In genomic region chr16:86791287-86792074, GRCh38 we compare ENCODE assay signal across 26 cellular contexts.
"Had no signal": no experiment of that assay in that cellular context is flagged by ENCODE, and none has a peak within 500 bp of the region (broad histone marks: within the 10 kb centered on the region; RNA-seq: fewer than 3 reads in every experiment).

No MANE protein-coding gene starts in this region.

- H3K36me3 Mint-ChIP-seq: activated CD8-positive, alpha-beta memory T cell treated with anti-CD3 and anti-CD28 coated beads, Interleukin-2, amount 10 ng/mL, durations not matched to agents 7 days and 5 days; activated naive CD4-positive, alpha-beta T cell treated with anti-CD3 and anti-CD28 coated beads, Interleukin-2, amount 10 ng/mL, durations not matched to agents 7 days and 5 days; mesothelial cell of epicardium; natural killer cell treated with Interleukin-12 subunit alpha and Interleukin-12 subunit beta and Interleukin-15 and Interleukin-18, amount 100 ng/mL, for 72 hours had no signal

- DNase-seq: activated CD4-positive, alpha-beta memory T cell treated with anti-CD3 and anti-CD28 coated beads, Interleukin-2, amount 10 ng/mL, durations not matched to agents 7 days and 5 days; activated CD4-positive, alpha-beta T cell treated with anti-CD3 and anti-CD28 coated beads for 48 hours; activated CD4-positive, CD25-positive, alpha-beta regulatory T cell; activated CD8-positive, alpha-beta memory T cell treated with anti-CD3 and anti-CD28 coated beads, Interleukin-2, amount 10 ng/mL, durations not matched to agents 7 days and 5 days; activated naive CD4-positive, alpha-beta T cell treated with anti-CD3 and anti-CD28 coated beads, Interleukin-2, amount 10 ng/mL, durations not matched to agents 7 days and 5 days; activated naive CD8-positive, alpha-beta T cell treated with anti-CD3 and anti-CD28 coated beads, Interleukin-2, amount 50 U/mL, for 24 hours; aorta; cerebellar nuclear complex; cortex of kidney; erythroblast; left colon; nucleus accumbens; stimulated activated CD4-positive, alpha-beta T cell treated with anti-CD3 and anti-CD28 coated beads, Interleukin-12 subunit alpha, Interleukin-12 subunit beta, amount 100 ng/mL, for 4 hours; stimulated activated CD4-positive, alpha-beta T cell treated with anti-CD3 and anti-CD28 coated beads, Interleukin-1b, Interleukin-23, amount 100 ng/mL, for 48 hours; stimulated activated naive CD8-positive, alpha-beta T cell treated with anti-CD3 and anti-CD28 coated beads, Interleukin-15, Interleukin-2, amounts not matched to agents 100 U/mL and 50 U/mL, for 24 hours; substantia nigra; T-helper 1 cell; T-helper 9 cell had no signal

- H3K36me3 ChIP-seq: tibial nerve, vagina had no signal

- H3K4me3 Mint-ChIP-seq: activated CD4-positive, alpha-beta memory T cell treated with anti-CD3 and anti-CD28 coated beads, Interleukin-2, amount 10 ng/mL, durations not matched to agents 7 days and 5 days; activated CD8-positive, alpha-beta memory T cell treated with anti-CD3 and anti-CD28 coated beads, Interleukin-2, amount 10 ng/mL, durations not matched to agents 7 days and 5 days; activated naive CD4-positive, alpha-beta T cell treated with anti-CD3 and anti-CD28 coated beads, Interleukin-2, amount 10 ng/mL, durations not matched to agents 7 days and 5 days; activated naive CD8-positive, alpha-beta T cell treated with anti-CD3 and anti-CD28 coated beads, Interleukin-2, amount 50 U/mL, for 24 hours; activated T-helper 17 cell treated with anti-CD3 and anti-CD28 coated beads, Interleukin-2, amount 50 U/mL, for 72 hours; mesothelial cell of epicardium; natural killer cell treated with Interleukin-12 subunit alpha and Interleukin-12 subunit beta and Interleukin-15 and Interleukin-18, amount 100 ng/mL, for 72 hours had no signal

- H3K9me3 Mint-ChIP-seq: activated CD4-positive, alpha-beta memory T cell treated with anti-CD3 and anti-CD28 coated beads, Interleukin-2, amount 10 ng/mL, durations not matched to agents 7 days and 5 days; activated naive CD4-positive, alpha-beta T cell treated with anti-CD3 and anti-CD28 coated beads, Interleukin-2, amount 10 ng/mL, durations not matched to agents 7 days and 5 days; activated naive CD8-positive, alpha-beta T cell treated with anti-CD3 and anti-CD28 coated beads, Interleukin-2, amount 50 U/mL, for 24 hours; activated T-helper 17 cell treated with anti-CD3 and anti-CD28 coated beads, Interleukin-2, amount 50 U/mL, for 72 hours; mesothelial cell of epicardium; natural killer cell treated with Interleukin-12 subunit alpha and Interleukin-12 subunit beta and Interleukin-15 and Interleukin-18, amount 100 ng/mL, for 72 hours had no signal

- H3K27ac Mint-ChIP-seq: activated CD4-positive, alpha-beta memory T cell treated with anti-CD3 and anti-CD28 coated beads, Interleukin-2, amount 10 ng/mL, durations not matched to agents 7 days and 5 days; activated CD8-positive, alpha-beta memory T cell treated with anti-CD3 and anti-CD28 coated beads, Interleukin-2, amount 10 ng/mL, durations not matched to agents 7 days and 5 days; activated naive CD4-positive, alpha-beta T cell treated with anti-CD3 and anti-CD28 coated beads, Interleukin-2, amount 10 ng/mL, durations not matched to agents 7 days and 5 days; activated naive CD8-positive, alpha-beta T cell treated with anti-CD3 and anti-CD28 coated beads, Interleukin-2, amount 50 U/mL, for 24 hours; activated T-helper 17 cell treated with anti-CD3 and anti-CD28 coated beads, Interleukin-2, amount 50 U/mL, for 72 hours; mesothelial cell of epicardium; natural killer cell treated with Interleukin-12 subunit alpha and Interleukin-12 subunit beta and Interleukin-15 and Interleukin-18, amount 100 ng/mL, for 72 hours had no signal

- FAIRE-seq: endometrium, islet of Langerhans had no signal

- H3K4me1 Mint-ChIP-seq: activated CD4-positive, alpha-beta memory T cell treated with anti-CD3 and anti-CD28 coated beads, Interleukin-2, amount 10 ng/mL, durations not matched to agents 7 days and 5 days; activated CD8-positive, alpha-beta memory T cell treated with anti-CD3 and anti-CD28 coated beads, Interleukin-2, amount 10 ng/mL, durations not matched to agents 7 days and 5 days; activated naive CD4-positive, alpha-beta T cell treated with anti-CD3 and anti-CD28 coated beads, Interleukin-2, amount 10 ng/mL, durations not matched to agents 7 days and 5 days; activated naive CD8-positive, alpha-beta T cell treated with anti-CD3 and anti-CD28 coated beads, Interleukin-2, amount 50 U/mL, for 24 hours; activated T-helper 17 cell treated with anti-CD3 and anti-CD28 coated beads, Interleukin-2, amount 50 U/mL, for 72 hours had no signal

- H3K27me3 Mint-ChIP-seq: activated CD4-positive, alpha-beta memory T cell treated with anti-CD3 and anti-CD28 coated beads, Interleukin-2, amount 10 ng/mL, durations not matched to agents 7 days and 5 days; activated CD8-positive, alpha-beta memory T cell treated with anti-CD3 and anti-CD28 coated beads, Interleukin-2, amount 10 ng/mL, durations not matched to agents 7 days and 5 days had no signal

- H3K4me3 ChIP-seq: lung, tibial nerve, vagina had no signal

- H3K27ac ChIP-seq: tibial nerve, vagina had no signal

- H3K27me3 ChIP-seq: vagina had no signal

- ATAC-seq: activated CD8-positive, alpha-beta memory T cell treated with anti-CD3 and anti-CD28 coated beads, Interleukin-2, amount 10 ng/mL, durations not matched to agents 7 days and 5 days; activated naive CD8-positive, alpha-beta T cell treated with anti-CD3 and anti-CD28 coated beads, Interleukin-2, amount 50 U/mL, for 24 hours; activated T-helper 17 cell treated with anti-CD3 and anti-CD28 coated beads, Interleukin-2, amount 50 U/mL, for 72 hours; left colon; natural killer cell treated with Interleukin-12 subunit alpha and Interleukin-12 subunit beta and Interleukin-15 and Interleukin-18, amount 100 ng/mL, for 72 hours; stimulated activated naive CD8-positive, alpha-beta T cell treated with anti-CD3 and anti-CD28 coated beads, Interleukin-15, Interleukin-2, amounts not matched to agents 100 U/mL and 50 U/mL, for 24 hours had no signal

- H3K4me1 ChIP-seq: tibial nerve, vagina had no signal

- H3K9me3 ChIP-seq: tibial nerve, vagina had no signal
